1 cellular context compared by ENCODE assay signal in the genomic region with DNA sequence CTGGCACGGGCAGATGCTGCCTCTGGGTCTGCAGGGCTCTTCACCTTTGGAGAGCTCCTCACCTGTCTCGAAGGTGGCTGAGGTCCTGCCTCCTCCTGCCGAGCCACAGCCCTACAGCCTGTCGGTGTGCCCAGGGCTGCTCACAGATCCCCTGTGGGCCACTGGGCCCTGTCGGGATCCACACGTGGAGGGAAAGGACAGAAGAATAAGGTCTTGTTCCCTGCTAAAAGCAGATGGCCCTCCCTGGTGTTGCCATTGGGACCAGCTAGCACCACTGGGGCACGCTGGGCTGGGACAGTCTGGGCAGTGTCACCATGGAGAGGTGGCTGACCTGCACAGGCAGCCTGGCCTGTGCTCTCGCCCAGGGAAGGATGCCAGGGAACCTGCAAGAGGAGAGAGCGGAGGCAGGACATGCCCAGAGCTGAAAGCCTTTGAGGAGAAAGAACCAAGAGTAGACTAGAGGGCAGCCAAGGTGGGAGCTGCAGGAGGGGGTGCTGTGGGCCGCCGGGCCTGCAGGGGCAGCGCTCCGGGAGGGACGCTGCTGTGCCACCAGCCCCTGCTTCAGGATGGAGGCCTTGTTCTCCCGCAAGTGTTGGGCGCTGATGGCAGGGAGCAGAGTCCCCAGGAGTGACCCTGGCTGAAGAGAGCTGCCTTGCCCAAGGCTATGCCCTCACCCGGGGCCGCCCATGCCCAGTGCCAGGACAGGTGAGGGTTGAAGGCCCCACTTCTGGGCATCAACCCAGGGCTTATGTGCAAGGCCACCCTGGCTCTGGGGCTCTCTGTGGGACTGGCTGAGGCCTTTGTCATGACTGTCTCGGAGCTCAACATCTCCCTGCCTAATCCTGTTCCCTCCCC.
TF ChIP-seq lines count a peak whose summit lies in the region.

No MANE protein-coding gene starts in this region.

TF ChIP-seq in H1, 55 proteins besides CTCF, POLR2A, EP300 and RAD21:
- no peak for TF ChIP-seq CREB1 (IDR thresholded peaks at IDR 0.05)
- TF ChIP-seq SRF (IDR thresholded peaks at IDR 0.05; ENCODE audit: low read depth, low read length), result no peak
- TF ChIP-seq BCL11A (IDR thresholded peaks at IDR 0.05; ENCODE audit: low read depth in 2 of 2, low read length in 2 of 2), result no peak
- no peak for TF ChIP-seq TAF1 (IDR thresholded peaks at IDR 0.05; ENCODE audit: low read depth, low read length)
- no peak for TF ChIP-seq CHD2 (IDR thresholded peaks at IDR 0.05; ENCODE audit: low read length)
- TF ChIP-seq NRF1 (IDR thresholded peaks at IDR 0.05; ENCODE audit: low read depth, low read length), result no peak
- no peak for TF ChIP-seq TCF12 (IDR thresholded peaks at IDR 0.05; ENCODE audit: low read depth, low read length)
- TF ChIP-seq CBX8 (IDR thresholded peaks at IDR 0.05; ENCODE audit: borderline replicate concordance, low read depth, low read length), result no peak
- no peak for TF ChIP-seq CHD1 (IDR thresholded peaks at IDR 0.05; ENCODE audit: low read depth, low read length)
- no peak for TF ChIP-seq JUND (IDR thresholded peaks at IDR 0.05; ENCODE audit: low read length)
- TF ChIP-seq, protein P1, sequence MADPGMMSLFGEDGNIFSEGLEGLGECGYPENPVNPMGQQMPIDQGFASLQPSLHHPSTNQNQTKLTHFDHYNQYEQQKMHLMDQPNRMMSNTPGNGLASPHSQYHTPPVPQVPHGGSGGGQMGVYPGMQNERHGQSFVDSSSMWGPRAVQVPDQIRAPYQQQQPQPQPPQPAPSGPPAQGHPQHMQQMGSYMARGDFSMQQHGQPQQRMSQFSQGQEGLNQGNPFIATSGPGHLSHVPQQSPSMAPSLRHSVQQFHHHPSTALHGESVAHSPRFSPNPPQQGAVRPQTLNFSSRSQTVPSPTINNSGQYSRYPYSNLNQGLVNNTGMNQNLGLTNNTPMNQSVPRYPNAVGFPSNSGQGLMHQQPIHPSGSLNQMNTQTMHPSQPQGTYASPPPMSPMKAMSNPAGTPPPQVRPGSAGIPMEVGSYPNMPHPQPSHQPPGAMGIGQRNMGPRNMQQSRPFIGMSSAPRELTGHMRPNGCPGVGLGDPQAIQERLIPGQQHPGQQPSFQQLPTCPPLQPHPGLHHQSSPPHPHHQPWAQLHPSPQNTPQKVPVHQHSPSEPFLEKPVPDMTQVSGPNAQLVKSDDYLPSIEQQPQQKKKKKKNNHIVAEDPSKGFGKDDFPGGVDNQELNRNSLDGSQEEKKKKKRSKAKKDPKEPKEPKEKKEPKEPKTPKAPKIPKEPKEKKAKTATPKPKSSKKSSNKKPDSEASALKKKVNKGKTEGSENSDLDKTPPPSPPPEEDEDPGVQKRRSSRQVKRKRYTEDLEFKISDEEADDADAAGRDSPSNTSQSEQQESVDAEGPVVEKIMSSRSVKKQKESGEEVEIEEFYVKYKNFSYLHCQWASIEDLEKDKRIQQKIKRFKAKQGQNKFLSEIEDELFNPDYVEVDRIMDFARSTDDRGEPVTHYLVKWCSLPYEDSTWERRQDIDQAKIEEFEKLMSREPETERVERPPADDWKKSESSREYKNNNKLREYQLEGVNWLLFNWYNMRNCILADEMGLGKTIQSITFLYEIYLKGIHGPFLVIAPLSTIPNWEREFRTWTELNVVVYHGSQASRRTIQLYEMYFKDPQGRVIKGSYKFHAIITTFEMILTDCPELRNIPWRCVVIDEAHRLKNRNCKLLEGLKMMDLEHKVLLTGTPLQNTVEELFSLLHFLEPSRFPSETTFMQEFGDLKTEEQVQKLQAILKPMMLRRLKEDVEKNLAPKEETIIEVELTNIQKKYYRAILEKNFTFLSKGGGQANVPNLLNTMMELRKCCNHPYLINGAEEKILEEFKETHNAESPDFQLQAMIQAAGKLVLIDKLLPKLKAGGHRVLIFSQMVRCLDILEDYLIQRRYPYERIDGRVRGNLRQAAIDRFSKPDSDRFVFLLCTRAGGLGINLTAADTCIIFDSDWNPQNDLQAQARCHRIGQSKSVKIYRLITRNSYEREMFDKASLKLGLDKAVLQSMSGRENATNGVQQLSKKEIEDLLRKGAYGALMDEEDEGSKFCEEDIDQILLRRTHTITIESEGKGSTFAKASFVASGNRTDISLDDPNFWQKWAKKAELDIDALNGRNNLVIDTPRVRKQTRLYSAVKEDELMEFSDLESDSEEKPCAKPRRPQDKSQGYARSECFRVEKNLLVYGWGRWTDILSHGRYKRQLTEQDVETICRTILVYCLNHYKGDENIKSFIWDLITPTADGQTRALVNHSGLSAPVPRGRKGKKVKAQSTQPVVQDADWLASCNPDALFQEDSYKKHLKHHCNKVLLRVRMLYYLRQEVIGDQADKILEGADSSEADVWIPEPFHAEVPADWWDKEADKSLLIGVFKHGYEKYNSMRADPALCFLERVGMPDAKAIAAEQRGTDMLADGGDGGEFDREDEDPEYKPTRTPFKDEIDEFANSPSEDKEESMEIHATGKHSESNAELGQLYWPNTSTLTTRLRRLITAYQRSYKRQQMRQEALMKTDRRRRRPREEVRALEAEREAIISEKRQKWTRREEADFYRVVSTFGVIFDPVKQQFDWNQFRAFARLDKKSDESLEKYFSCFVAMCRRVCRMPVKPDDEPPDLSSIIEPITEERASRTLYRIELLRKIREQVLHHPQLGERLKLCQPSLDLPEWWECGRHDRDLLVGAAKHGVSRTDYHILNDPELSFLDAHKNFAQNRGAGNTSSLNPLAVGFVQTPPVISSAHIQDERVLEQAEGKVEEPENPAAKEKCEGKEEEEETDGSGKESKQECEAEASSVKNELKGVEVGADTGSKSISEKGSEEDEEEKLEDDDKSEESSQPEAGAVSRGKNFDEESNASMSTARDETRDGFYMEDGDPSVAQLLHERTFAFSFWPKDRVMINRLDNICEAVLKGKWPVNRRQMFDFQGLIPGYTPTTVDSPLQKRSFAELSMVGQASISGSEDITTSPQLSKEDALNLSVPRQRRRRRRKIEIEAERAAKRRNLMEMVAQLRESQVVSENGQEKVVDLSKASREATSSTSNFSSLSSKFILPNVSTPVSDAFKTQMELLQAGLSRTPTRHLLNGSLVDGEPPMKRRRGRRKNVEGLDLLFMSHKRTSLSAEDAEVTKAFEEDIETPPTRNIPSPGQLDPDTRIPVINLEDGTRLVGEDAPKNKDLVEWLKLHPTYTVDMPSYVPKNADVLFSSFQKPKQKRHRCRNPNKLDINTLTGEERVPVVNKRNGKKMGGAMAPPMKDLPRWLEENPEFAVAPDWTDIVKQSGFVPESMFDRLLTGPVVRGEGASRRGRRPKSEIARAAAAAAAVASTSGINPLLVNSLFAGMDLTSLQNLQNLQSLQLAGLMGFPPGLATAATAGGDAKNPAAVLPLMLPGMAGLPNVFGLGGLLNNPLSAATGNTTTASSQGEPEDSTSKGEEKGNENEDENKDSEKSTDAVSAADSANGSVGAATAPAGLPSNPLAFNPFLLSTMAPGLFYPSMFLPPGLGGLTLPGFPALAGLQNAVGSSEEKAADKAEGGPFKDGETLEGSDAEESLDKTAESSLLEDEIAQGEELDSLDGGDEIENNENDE (IDR thresholded peaks at IDR 0.05; ENCODE audit: insufficient replicate concordance, low read length), result no peak
- TF ChIP-seq PHF8 (conservative IDR thresholded peaks at IDR 0.05; ENCODE audit: low read depth, low read length), result no peak
